ENCODE assay signal across 8 cellular contexts in genomic region chr6:99426454-99426762, GRCh38. TPM values are rescaled to one million over a fixed set of nuclear protein-coding genes. Genes with fewer than 3 reads are reported as not detected.
DNase-seq lines count a peak whose midpoint lies in the region; ATAC-seq and TF ChIP-seq lines count a peak whose summit lies in the region.

No MANE protein-coding gene starts in this region.

- POLR2A ChIA-PET in HEK293 (lab: Yijun Ruan, JAX), result interaction anchor here (0.9 to 3.6 kb wide), 4 partner anchors 24 to 83 kb away, joined by 3 to 31 read pairs (median 8); partner anchors contain the start of genes COQ3 and FAXC

- H3K4me1 Mint-ChIP-seq in activated T-helper 17 cell treated with anti-CD3 and anti-CD28 coated beads, Interleukin-2, amount 50 U/mL, for 72 hours, result peaks cover 31% of the 10 kb centered on the region
- H3K4me1 Mint-ChIP-seq in stimulated activated effector memory CD8-positive, alpha-beta T cell treated with anti-CD3 and anti-CD28 coated beads, Interleukin-12 subunit alpha, Interleukin-12 subunit beta, amount 100 ng/mL, for 72 hours, result peaks cover 39% of the 10 kb centered on the region

- no peak for TF ChIP-seq CTCF in HEK293 (tag by site-specific recombination; IDR thresholded peaks at IDR 0.05)

- H3K4me3 Mint-ChIP-seq in activated T-helper 17 cell treated with anti-CD3 and anti-CD28 coated beads, Interleukin-2, amount 50 U/mL, for 72 hours, result peak overlapping the region; percentile 86
- peak overlapping the region; percentile 85 for H3K4me3 Mint-ChIP-seq in stimulated activated effector memory CD8-positive, alpha-beta T cell treated with anti-CD3 and anti-CD28 coated beads, Interleukin-12 subunit alpha, Interleukin-12 subunit beta, amount 100 ng/mL, for 72 hours

- DNase-seq in stimulated activated effector memory CD8-positive, alpha-beta T cell treated with anti-CD3 and anti-CD28 coated beads, Interleukin-12 subunit alpha, Interleukin-12 subunit beta, amount 100 ng/mL, for 72 hours (ENCODE audit: low spot score in 2 of 2), result no peak
- DNase-seq in NCI-H2171 (lab: John Stamatoyannopoulos, UW), result no peak
- DNase-seq in COLO668 (lab: John Stamatoyannopoulos, UW; ENCODE audit: unreplicated experiment), result no peak

- peaks cover 4% of the 10 kb centered on the region; the same call in 1 of the 2 replicates for H3K4me1 ChIP-seq in HEK293 (ENCODE audit: control insufficient read depth, insufficient read depth, low read length)

- H3K36me3 Mint-ChIP-seq in activated T-helper 17 cell treated with anti-CD3 and anti-CD28 coated beads, Interleukin-2, amount 50 U/mL, for 72 hours (ENCODE audit: low read depth), result peaks cover 76% of the 10 kb centered on the region
- H3K36me3 Mint-ChIP-seq in stimulated activated effector memory CD8-positive, alpha-beta T cell treated with anti-CD3 and anti-CD28 coated beads, Interleukin-12 subunit alpha, Interleukin-12 subunit beta, amount 100 ng/mL, for 72 hours, result peaks cover 65% of the 10 kb centered on the region

- peaks cover 0 to 30% of the 10 kb centered on the region in 2 experiments; a peak in 2 of 3 replicates for H3K36me3 ChIP-seq in HEK293 (ENCODE audit: control insufficient read depth in 2 of 2, insufficient read depth in 1 of 2, low read length in 2 of 2)

- CTCF ChIA-PET in HEK293 (lab: Yijun Ruan, JAX), result interaction anchor here (0.6 to 3.1 kb wide), 17 partner anchors 8 to 141 kb away, joined by 3 to 19 read pairs (median 4); partner anchors contain the start of gene USP45

- H3K27me3 Mint-ChIP-seq in activated T-helper 17 cell treated with anti-CD3 and anti-CD28 coated beads, Interleukin-2, amount 50 U/mL, for 72 hours, result no peaks in the 10 kb centered on the region

- peak overlapping the region; percentile 57 for H3K4me3 ChIP-seq in HEK293 (ENCODE audit: low read depth, low read length)
- H3K4me3 ChIP-seq in iPS-18c (ENCODE audit: insufficient read depth, low read depth, low read length), result peak overlapping the region; percentile 84

- no peaks in the 10 kb centered on the region for H3K9me3 Mint-ChIP-seq in activated T-helper 17 cell treated with anti-CD3 and anti-CD28 coated beads, Interleukin-2, amount 50 U/mL, for 72 hours
- H3K9me3 Mint-ChIP-seq in stimulated activated effector memory CD8-positive, alpha-beta T cell treated with anti-CD3 and anti-CD28 coated beads, Interleukin-12 subunit alpha, Interleukin-12 subunit beta, amount 100 ng/mL, for 72 hours, result no peaks in the 10 kb centered on the region

- peak overlapping the region; percentile 97 for H3K27ac Mint-ChIP-seq in activated T-helper 17 cell treated with anti-CD3 and anti-CD28 coated beads, Interleukin-2, amount 50 U/mL, for 72 hours
- H3K27ac Mint-ChIP-seq in stimulated activated effector memory CD8-positive, alpha-beta T cell treated with anti-CD3 and anti-CD28 coated beads, Interleukin-12 subunit alpha, Interleukin-12 subunit beta, amount 100 ng/mL, for 72 hours, result peak overlapping the region; percentile 99

- H3K9me3 ChIP-seq in HEK293 (ENCODE audit: control insufficient read depth, insufficient read depth, low read depth, low read length) (no peaks in the 10 kb centered on the region), iPS-18c (ENCODE audit: control insufficient read depth, insufficient read depth, low read length) (no peaks in the 10 kb centered on the region)

- ATAC-seq in activated T-helper 17 cell treated with anti-CD3 and anti-CD28 coated beads, Interleukin-2, amount 50 U/mL, for 72 hours (replicated peaks), result no peak
- no peak for ATAC-seq in stimulated activated effector memory CD8-positive, alpha-beta T cell treated with anti-CD3 and anti-CD28 coated beads, Interleukin-12 subunit alpha, Interleukin-12 subunit beta, amount 100 ng/mL, for 72 hours
- ATAC-seq in GM19035 (IDR thresholded peaks at IDR 0.05; ENCODE audit: unreplicated experiment) (no peak), esophagus mucosa (no peak)

- H3K27ac ChIP-seq in HEK293 (ENCODE audit: extremely low read depth, low read depth, low read length), result peak overlapping the region; percentile 88

TF ChIP-seq in HEK293, 187 proteins besides CTCF, POLR2A, EP300 and RAD21:
- TF ChIP-seq ZBTB8A (tag by site-specific recombination; IDR thresholded peaks at IDR 0.05), result no peak
- no peak for TF ChIP-seq ZBTB48 (tag by site-specific recombination; IDR thresholded peaks at IDR 0.05)
- no peak for TF ChIP-seq SETDB1 (IDR thresholded peaks at IDR 0.05; ENCODE audit: insufficient read length, low read length)
- TF ChIP-seq ZSCAN30 (tag by site-specific recombination; IDR thresholded peaks at IDR 0.05), result no peak
- no peak for TF ChIP-seq OVOL3 (tag by site-specific recombination; IDR thresholded peaks at IDR 0.05)
- no peak for TF ChIP-seq ZNF114 (tag by site-specific recombination; IDR thresholded peaks at IDR 0.05)
- no peak for TF ChIP-seq ZNF148 (tag by site-specific recombination; IDR thresholded peaks at IDR 0.05; ENCODE audit: borderline replicate concordance)

RNA-seq across cellular contexts. Expression of gene PNISR, which starts 1.3 kb away (rescaled TPM):
- 100 to 1,000 TPM; 115 to 288 TPM for total RNA-seq in activated T-helper 17 cell treated with anti-CD3 and anti-CD28 coated beads, Interleukin-2, amount 50 U/mL, for 72 hours
- 27.7 TPM for total RNA-seq in esophagus mucosa

RNA-seq across cellular contexts. Expression of gene COQ3, which starts 32.4 kb away (rescaled TPM):
- total RNA-seq in activated T-helper 17 cell treated with anti-CD3 and anti-CD28 coated beads, Interleukin-2, amount 50 U/mL, for 72 hours, result 1 to 10 TPM; 3.0 to 6.9 TPM
- total RNA-seq in esophagus mucosa, result 9.2 TPM
